Comparison of ENCODE assay signal across 9 cellular contexts in the genomic region with DNA sequence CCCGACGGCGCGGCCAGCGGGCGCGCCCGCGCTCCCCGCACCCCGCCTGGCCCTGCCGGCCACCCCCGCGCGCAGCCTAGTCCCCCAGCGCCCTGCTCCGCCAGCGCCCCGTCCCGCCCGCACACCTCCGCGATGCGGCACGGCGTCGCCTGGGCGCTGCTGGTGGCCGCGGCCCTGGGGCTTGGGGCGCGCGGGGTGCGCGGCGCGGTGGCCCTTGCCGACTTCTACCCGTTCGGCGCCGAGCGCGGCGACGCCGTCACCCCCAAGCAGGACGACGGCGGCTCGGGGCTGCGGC. TPM values are rescaled to one million over a fixed set of nuclear protein-coding genes. Genes with fewer than 3 reads are reported as not detected.
A peak's percentile ranks its signal among the peaks of the same experiment; 100 is the strongest.
DNase-seq lines count a peak whose midpoint lies in the region; ATAC-seq and TF ChIP-seq lines count a peak whose summit lies in the region.
"Had no signal": no experiment of that assay in that cellular context is flagged by ENCODE, and none has a peak within 500 bp of the region (broad histone marks: within the 10 kb centered on the region; RNA-seq: fewer than 3 reads in every experiment).

No MANE protein-coding gene starts in this region.

- H3K27ac Mint-ChIP-seq in memory B cell (no peak overlapping the region), type B pancreatic cell (no peak overlapping the region)
- H3K27ac Mint-ChIP-seq: T-helper 1 cell treated with Interleukin-12 subunit alpha and Interleukin-12 subunit beta and Interleukin-4 antibody, amounts not matched to agents 30 μg/mL and 1 μg/mL, for 36 hours had no signal

- in situ Hi-C loops in astrocyte of the spinal cord (cut with HindIII; ENCODE audit: low sequenced_read_pairs): no loop called here

- H3K4me3 Mint-ChIP-seq in memory B cell (peak overlapping the region; percentile 59), type B pancreatic cell (peak overlapping the region; percentile 52)
- H3K4me3 Mint-ChIP-seq: T-helper 1 cell treated with Interleukin-12 subunit alpha and Interleukin-12 subunit beta and Interleukin-4 antibody, amounts not matched to agents 30 μg/mL and 1 μg/mL, for 36 hours had no signal

- peaks cover 6% of the 10 kb centered on the region for H3K4me1 Mint-ChIP-seq in memory B cell
- peaks cover 40% of the 10 kb centered on the region for H3K4me1 Mint-ChIP-seq in type B pancreatic cell (ENCODE audit: unreplicated experiment)

- peaks cover 2% of the 10 kb centered on the region for H3K36me3 Mint-ChIP-seq in memory B cell
- H3K36me3 Mint-ChIP-seq in type B pancreatic cell: peaks cover 9% of the 10 kb centered on the region

- TF ChIP-seq CTCF in astrocyte of the spinal cord (IDR thresholded peaks at IDR 0.05; ENCODE audit: low read depth, low read length) (no peak), type B pancreatic cell (conservative IDR thresholded peaks at IDR 0.05) (no peak)

- ATAC-seq in memory B cell (ENCODE audit: low read depth) (peak; percentile 40), GM19328 (IDR thresholded peaks at IDR 0.05; ENCODE audit: unreplicated experiment) (no peak)

- H3K9me3 Mint-ChIP-seq in memory B cell (no peaks in the 10 kb centered on the region), type B pancreatic cell (no peaks in the 10 kb centered on the region)

- H3K27me3 Mint-ChIP-seq in memory B cell (peaks cover 21% of the 10 kb centered on the region), type B pancreatic cell (peaks cover 17% of the 10 kb centered on the region)

- DNase-seq in activated gamma-delta T cell treated with Interleukin-2 at 50 U/mL for 16 hours (peak; percentile 2), activated gamma-delta T cell (lab: John Stamatoyannopoulos, UW) (no peak), astrocyte of the spinal cord (ENCODE audit: low read depth, low spot score) (no peak), memory B cell (ENCODE audit: low spot score in 2 of 2) (no peak), type B pancreatic cell (ENCODE audit: extremely low spot score, unreplicated experiment) (peak; percentile 65), NOMO-1 (lab: John Stamatoyannopoulos, UW; ENCODE audit: unreplicated experiment in 2 of 2) (no peak)
- DNase-seq in stimulated activated CD4-positive, alpha-beta T cell treated with anti-CD3 and anti-CD28 coated beads, Interleukin-4, amount 100 ng/mL, for 4 hours: no peak

- H3K4me3 ChIP-seq in astrocyte of the spinal cord (ENCODE audit: low read depth, low read length): peak overlapping the region; percentile 65

RNA-seq across cellular contexts. Expression of a gene that starts 0.2 kb away (rescaled TPM):
- 9.7 and 140 TPM in 2 replicates for total RNA-seq in type B pancreatic cell (ENCODE audit: low replicate concordance)

Comparison
In these comparisons a context has a peak if more than half of its experiments do, and no peak if none do; other contexts are left out.
1. DNase-seq: peak in activated gamma-delta T cell treated with Interleukin-2 at 50 U/mL for 16 hours (single experiment) and type B pancreatic cell (single experiment); none in activated gamma-delta T cell (single experiment), astrocyte of the spinal cord (single experiment), memory B cell (0 of 2), stimulated activated CD4-positive, alpha-beta T cell treated with anti-CD3 and anti-CD28 coated beads, Interleukin-4, amount 100 ng/mL, for 4 hours (0 of 2) and NOMO-1 (0 of 2).